In genomic region chr1:16717174-16718108, GRCh38 we compare ENCODE assay signal across 13 cellular contexts. TPM values are rescaled to one million over a fixed set of nuclear protein-coding genes. Genes with fewer than 3 reads are reported as not detected.
A peak's percentile ranks its signal among the peaks of the same experiment; 100 is the strongest.
DNase-seq lines count a peak whose midpoint lies in the region; ATAC-seq, FAIRE-seq and TF ChIP-seq lines count a peak whose summit lies in the region.
"Had no signal": no experiment of that assay in that cellular context is flagged by ENCODE, and none has a peak within 500 bp of the region (broad histone marks: within the 10 kb centered on the region; RNA-seq: fewer than 3 reads in every experiment).

No MANE protein-coding gene starts in this region.

- ATAC-seq in lung (ENCODE audit: insufficient read depth, low FRiP score), result no peak
- ATAC-seq in HG03039 (IDR thresholded peaks at IDR 0.05; ENCODE audit: unreplicated experiment), result no peak

- DNase-seq in Ammon's horn (ENCODE audit: low spot score) (peak; percentile 57), bronchial epithelial cell (ENCODE audit: low read depth) (no peak), lung (ENCODE audit: low spot score) (peak; percentile 31), NCI-H2029 (lab: John Stamatoyannopoulos, UW) (no peak), GOT3 (lab: John Stamatoyannopoulos, UW) (no peak), foreskin melanocyte (no peak)
- DNase-seq: C1 segment of cervical spinal cord; stimulated activated CD4-positive, alpha-beta T cell treated with anti-CD3 and anti-CD28 coated beads, Interleukin-15, amount 100 ng/mL, for 24 hours had no signal

- no peak for TF ChIP-seq CTCF in HEK293 (tag by site-specific recombination; IDR thresholded peaks at IDR 0.05)
- TF ChIP-seq CTCF in bronchial epithelial cell (IDR thresholded peaks at IDR 0.05; ENCODE audit: insufficient read depth, low read length, severe bottlenecking), result no peak
- no peak for TF ChIP-seq CTCF in lung (IDR thresholded peaks at IDR 0.05; ENCODE audit: control extremely low read depth, extremely low read depth)

- H3K27ac ChIP-seq in HEK293 (ENCODE audit: extremely low read depth, low read depth, low read length) (no peak overlapping the region), lung (ENCODE audit: low read depth in 1 of 2, low read length in 1 of 2) (no peak overlapping the region)
- H3K27ac ChIP-seq: epithelial cell of prostate had no signal

- H3K9me3 ChIP-seq in HEK293 (ENCODE audit: control insufficient read depth, insufficient read depth, low read depth, low read length), result no peaks in the 10 kb centered on the region
- H3K9me3 ChIP-seq in lung (ENCODE audit: control insufficient read depth in 2 of 2, insufficient read depth in 1 of 2, low read length in 1 of 2), result no peaks in the 10 kb centered on the region

- FAIRE-seq in bronchial epithelial cell (lab: Jason Lieb, UNC), result peak; percentile 62
- FAIRE-seq: GM18507 had no signal

- peaks cover 5% of the 10 kb centered on the region for H3K27me3 ChIP-seq in bronchial epithelial cell (ENCODE audit: control insufficient read depth, insufficient read depth, low read length)
- no peaks in the 10 kb centered on the region for H3K27me3 ChIP-seq in lung (ENCODE audit: control insufficient read depth, insufficient read depth)

- CTCF ChIA-PET in HEK293 (lab: Yijun Ruan, JAX), result interaction anchor here (0.5 to 1.9 kb wide), 5 partner anchors 10 to 841 kb away, joined by 3 to 14 read pairs (median 3); no protein-coding TSS in a partner anchor

- no peaks in the 10 kb centered on the region for H3K4me1 ChIP-seq in HEK293 (ENCODE audit: control insufficient read depth, insufficient read depth, low read length)
- no peaks in the 10 kb centered on the region for H3K4me1 ChIP-seq in lung (ENCODE audit: control insufficient read depth in 2 of 2, insufficient read depth in 2 of 2, low read length in 2 of 2)

- H3K36me3 ChIP-seq in HEK293 (ENCODE audit: control insufficient read depth in 2 of 2, insufficient read depth in 1 of 2, low read length in 2 of 2) (no peaks in the 10 kb centered on the region), bronchial epithelial cell (ENCODE audit: control insufficient read depth, insufficient read depth, low read length) (no peaks in the 10 kb centered on the region), lung (ENCODE audit: control insufficient read depth in 2 of 2, insufficient read depth in 2 of 2, low read length in 2 of 2) (no peaks in the 10 kb centered on the region)

- POLR2A ChIA-PET in HEK293 (lab: Yijun Ruan, JAX), result no interaction called here

- H3K4me3 ChIP-seq in HEK293 (ENCODE audit: low read depth, low read length) (no peak overlapping the region), bronchial epithelial cell (ENCODE audit: low read depth, low read length) (no peak overlapping the region), lung (no peak overlapping the region)

- 65 to 76% methylated on average over 23 to 24 of the region's 24 CpGs for WGBS in lung, 2 donors

TF ChIP-seq in HEK293, 187 proteins besides CTCF, POLR2A, EP300 and RAD21:
- TF ChIP-seq ZIC2 (tag by site-specific recombination; IDR thresholded peaks at IDR 0.05) (no peak), GLIS1 (tag by site-specific recombination; IDR thresholded peaks at IDR 0.05) (peak; percentile 69), EGR2 (tag by site-specific recombination; IDR thresholded peaks at IDR 0.05; ENCODE audit: low read depth) (peak; percentile 90), ZNF501 (tag by site-specific recombination; IDR thresholded peaks at IDR 0.05) (no peak), ZFHX2 (tag by site-specific recombination; conservative IDR thresholded peaks at IDR 0.05) (peak; percentile 85), ZNF350 (tag by site-specific recombination; IDR thresholded peaks at IDR 0.05) (no peak)

RNA-seq across cellular contexts. Expression of gene RNU1-4, which starts 22.9 kb away (rescaled TPM):
- total RNA-seq in bronchial epithelial cell (2,323 and 5,262 TPM in 2 replicates), lung (1,000 to 10,000 TPM in 1 of 2 donors, under 1 TPM in 1; under 0.01 to 3,134 TPM)
- polyA plus RNA-seq in lung, result not detected
- polyA plus RNA-seq: thymus had no signal

RNA-seq across cellular contexts. Expression of gene RNU1-3, which starts 50.7 kb away (rescaled TPM):
- total RNA-seq in bronchial epithelial cell (2,323 and 5,262 TPM in 2 replicates), lung (1,000 to 10,000 TPM in 1 of 2 donors, under 1 TPM in 1; under 0.01 to 3,134 TPM)
- polyA plus RNA-seq in lung, result not detected
- polyA plus RNA-seq: thymus had no signal

Comparison
In these comparisons a context has a peak if more than half of its experiments do, and no peak if none do; other contexts are left out.
1. DNase-seq: peak in Ammon's horn (single experiment) and lung (single experiment); none in bronchial epithelial cell (single experiment), NCI-H2029 (single experiment), GOT3 (single experiment) and foreskin melanocyte (single experiment).